20 cellular contexts compared by ENCODE assay signal in genomic region chrX:129747533-129747932, GRCh38. TPM values are rescaled to one million over a fixed set of nuclear protein-coding genes. Genes with fewer than 3 reads are reported as not detected.
DNase-seq lines count a peak whose midpoint lies in the region; ATAC-seq, FAIRE-seq and TF ChIP-seq lines count a peak whose summit lies in the region.
"Had no signal": no experiment of that assay in that cellular context is flagged by ENCODE, and none has a peak within 500 bp of the region (broad histone marks: within the 10 kb centered on the region; RNA-seq: fewer than 3 reads in every experiment).

No MANE protein-coding gene starts in this region.

- peaks cover 23% of the 10 kb centered on the region for H3K4me1 ChIP-seq in ACC112 (ENCODE audit: control insufficient read depth, insufficient read depth, low read length, unreplicated experiment)
- no peaks in the 10 kb centered on the region for H3K4me1 ChIP-seq in endodermal cell (ENCODE audit: control insufficient read depth, insufficient read depth, low read length)

- H3K4me3 ChIP-seq in ACC112 (ENCODE audit: low read depth, low read length) (no peak overlapping the region), endodermal cell (ENCODE audit: low read length) (no peak overlapping the region)
- H3K4me3 ChIP-seq: GM12878 had no signal

- no peak for TF ChIP-seq CTCF in endodermal cell (conservative IDR thresholded peaks at IDR 0.05)

- H3K9me3 ChIP-seq in endodermal cell (ENCODE audit: control insufficient read depth, low read length): no peaks in the 10 kb centered on the region

- H3K36me3 Mint-ChIP-seq in endodermal cell (ENCODE audit: low read depth): no peaks in the 10 kb centered on the region
- H3K36me3 Mint-ChIP-seq: CD14-positive monocyte; CD4-positive, alpha-beta memory T cell had no signal

- no peak overlapping the region for H2AFZ ChIP-seq in ACC112 (ENCODE audit: low read length, unreplicated experiment)

- no peaks in the 10 kb centered on the region for H3K9me3 Mint-ChIP-seq in endodermal cell
- H3K9me3 Mint-ChIP-seq: CD14-positive monocyte; CD4-positive, alpha-beta memory T cell had no signal

- 71 to 93% methylated on average over 3 to 4 of the region's 4 CpGs for WGBS in endodermal cell (ENCODE audit: insufficient coverage in 1 of 2, insufficient read length in 1 of 2), 2 experiments

- no peak for TF ChIP-seq POLR2A in GM12891 (IDR thresholded peaks at IDR 0.05; ENCODE audit: low read depth, low read length)

- H3K27me3 ChIP-seq in ACC112 (ENCODE audit: insufficient read depth, low read length) (no peaks in the 10 kb centered on the region), endodermal cell (ENCODE audit: control insufficient read depth, insufficient read depth, low read length, poor library complexity, severe bottlenecking) (no peaks in the 10 kb centered on the region)

- no peak overlapping the region for H3K4me3 Mint-ChIP-seq in endodermal cell
- H3K4me3 Mint-ChIP-seq: CD14-positive monocyte; CD4-positive, alpha-beta memory T cell; H9 had no signal

- no peak overlapping the region for H3K9ac ChIP-seq in endodermal cell (ENCODE audit: extremely low read depth, low read length, poor library complexity, severe bottlenecking)

- intact Hi-C loops in posterior vena cava (cut with DNase I): no loop called here

- no peak for ATAC-seq in HG02938 (IDR thresholded peaks at IDR 0.05; ENCODE audit: unreplicated experiment)
- ATAC-seq: GM12878 had no signal

- H3K4me1 Mint-ChIP-seq in endodermal cell: peaks cover 4% of the 10 kb centered on the region

- H3K27me3 Mint-ChIP-seq in endodermal cell (ENCODE audit: insufficient read depth): peaks cover 6% of the 10 kb centered on the region
- H3K27me3 Mint-ChIP-seq: CD4-positive, alpha-beta memory T cell had no signal

- H3K27ac ChIP-seq in ACC112 (ENCODE audit: low read depth, low read length): peak overlapping the region; percentile 88
- no peak overlapping the region for H3K27ac ChIP-seq in endodermal cell (ENCODE audit: low read depth, low read length)

- peak; percentile 20 for FAIRE-seq in GM12891 (lab: Jason Lieb, UNC)
- FAIRE-seq: GM19239, H1 had no signal

- H3K27ac Mint-ChIP-seq in endodermal cell: no peak overlapping the region
- H3K27ac Mint-ChIP-seq: H9 had no signal

- H3K36me3 ChIP-seq in ACC112 (ENCODE audit: insufficient read depth, low read length): no peaks in the 10 kb centered on the region
- H3K36me3 ChIP-seq in endodermal cell (ENCODE audit: control insufficient read depth, insufficient read depth, low read length): no peaks in the 10 kb centered on the region

- no peaks in the 10 kb centered on the region for H3K79me2 ChIP-seq in ACC112 (ENCODE audit: control insufficient read depth, insufficient read depth, low read length, unreplicated experiment)

- DNase-seq in GM12891 (ENCODE audit: insufficient read length, low spot score) (no peak), endodermal cell (peak; percentile 52), posterior vena cava (ENCODE audit: low spot score) (peak; percentile 35), NCI-H345 (lab: John Stamatoyannopoulos, UW) (no peak), C1 segment of cervical spinal cord (lab: John Stamatoyannopoulos, UW) (no peak)
- DNase-seq: ACHN; CD4-positive, alpha-beta memory T cell; DMS79 treated with DMSO at 0.1 percent for 48 hours; EL; H9 had no signal

TF ChIP-seq in GM12891, 5 proteins besides CTCF, POLR2A, EP300 and RAD21:
- no peak for TF ChIP-seq POLR2AphosphoS5 (IDR thresholded peaks at IDR 0.05; ENCODE audit: low read depth, low read length)
- no peak for TF ChIP-seq TAF1 (IDR thresholded peaks at IDR 0.05; ENCODE audit: low read depth, low read length)
- TF ChIP-seq POU2F2 (IDR thresholded peaks at IDR 0.05; ENCODE audit: low read depth, low read length): no peak
- TF ChIP-seq SPI1 (IDR thresholded peaks at IDR 0.05; ENCODE audit: low read depth, low read length): no peak
- no peak for TF ChIP-seq PAX5 (IDR thresholded peaks at IDR 0.05; ENCODE audit: insufficient read depth, low read length, severe bottlenecking)

RNA-seq across cellular contexts. Expression of gene XPNPEP2, which starts 8.8 kb away (rescaled TPM):
- polyA plus RNA-seq in GM12891 (2012; ENCODE audit: low read depth, missing spikeins): 0.69 TPM
- under 1 TPM; 0.20 to 0.31 TPM for total RNA-seq in endodermal cell
- 0.25 TPM for polyA plus RNA-seq in endodermal cell (2013, experiment 1 of 2)
- 0.46 TPM for polyA plus RNA-seq in endodermal cell (2013, experiment 2 of 2)
- 10 to 100 TPM; 11.3 to 29.3 TPM for total RNA-seq in posterior vena cava
- total RNA-seq: A172, G401, H1, HT-29 had no signal
- polyA plus RNA-seq: CD14-positive monocyte had no signal

RNA-seq across cellular contexts. Expression of gene SASH3, which starts 32.2 kb away (rescaled TPM):
- polyA plus RNA-seq in GM12891 (2012; ENCODE audit: low read depth, missing spikeins): 111 TPM
- total RNA-seq in endodermal cell (not detected), posterior vena cava (10 to 100 TPM; 11.6 to 18.5 TPM)
- not detected for polyA plus RNA-seq in endodermal cell (2013, experiment 1 of 2)
- not detected for polyA plus RNA-seq in endodermal cell (2013, experiment 2 of 2)
- total RNA-seq: A172, G401, H1, H9, HT-29 had no signal
- polyA plus RNA-seq: BJ, H1 had no signal

Comparison
In these comparisons a context has a peak if more than half of its experiments do, and no peak if none do; other contexts are left out.
1. DNase-seq: peak in endodermal cell (single experiment) and posterior vena cava (single experiment); none in GM12891 (single experiment), NCI-H345 (single experiment) and C1 segment of cervical spinal cord (0 of 14).
2. RNA of gene XPNPEP2, which starts 8.8 kb away (total RNA-seq): 11.3 to 29.3 TPM in posterior vena cava; 0.20 to 0.31 TPM in endodermal cell; every median in the first group is over 4 times any median in the second.
3. RNA of gene SASH3, which starts 32.2 kb away (total RNA-seq): 11.6 to 18.5 TPM in posterior vena cava; not detected in endodermal cell; every median in the first group is over 10 times any median in the second.